ENCODE assay signal across 11 cellular contexts in the genomic region with DNA sequence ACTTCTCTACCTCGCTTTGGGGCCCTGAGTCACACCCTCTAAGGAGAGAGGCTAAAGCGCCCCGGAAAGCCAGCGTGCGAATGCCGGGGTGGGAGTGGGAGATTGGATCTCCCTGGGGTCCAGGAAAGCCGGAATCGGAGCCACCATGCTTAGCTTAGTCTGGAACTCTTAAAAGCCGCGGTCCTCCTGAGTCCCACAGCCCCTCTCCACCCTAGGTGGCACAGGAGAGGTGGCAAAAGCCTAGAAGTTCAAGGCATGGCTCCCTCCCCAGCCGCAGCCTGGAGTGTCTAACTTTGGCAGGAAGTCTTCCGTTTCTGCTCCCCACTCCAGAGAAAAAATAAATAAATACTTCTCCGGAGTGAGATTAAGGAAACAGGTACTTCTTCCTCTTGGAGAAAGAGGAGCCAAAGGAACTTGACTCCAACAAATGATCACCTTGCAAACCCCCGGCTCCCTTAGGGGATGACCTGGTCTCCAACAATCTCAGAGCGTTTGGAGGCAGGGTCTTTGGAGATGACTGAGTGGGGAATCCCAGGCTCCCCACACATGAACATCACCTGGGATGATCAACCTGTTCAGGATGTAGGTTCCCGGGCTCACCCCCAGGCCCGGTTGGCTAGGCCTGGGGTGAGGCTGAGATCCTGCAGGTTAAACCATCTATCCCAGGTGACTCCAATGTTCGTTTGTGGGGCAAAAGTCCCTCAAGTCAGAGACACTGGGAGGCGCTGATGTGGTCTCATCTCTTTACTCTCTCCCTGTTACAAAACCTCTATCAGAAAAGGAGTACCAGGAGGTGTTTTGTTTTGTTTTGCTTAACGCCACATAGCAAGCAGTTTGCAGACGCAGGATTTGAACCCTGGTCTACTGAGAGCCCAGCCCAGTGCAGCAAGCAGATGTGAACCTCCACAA. TPM values are rescaled to one million over a fixed set of nuclear protein-coding genes. Genes with fewer than 3 reads are reported as not detected.
DNase-seq lines count a peak whose midpoint lies in the region; ATAC-seq and TF ChIP-seq lines count a peak whose summit lies in the region.
"Had no signal": no experiment of that assay in that cellular context is flagged by ENCODE, and none has a peak within 500 bp of the region (broad histone marks: within the 10 kb centered on the region; RNA-seq: fewer than 3 reads in every experiment).

No MANE protein-coding gene starts in this region.

- H3K4me3 ChIP-seq in DOHH2 (ENCODE audit: low read length): peak overlapping the region; percentile 94
- H3K4me3 ChIP-seq in HUES64 (ENCODE audit: low read length): peak overlapping the region; percentile 54; the same call in 1 of the 2 replicates
- H3K4me3 ChIP-seq in epithelial cell of proximal tubule (ENCODE audit: low read depth, low read length): peak overlapping the region; percentile 68
- H3K4me3 ChIP-seq in prostate gland: peak overlapping the region; percentile 29 to 38

- WGBS in HUES64: 78% methylated on average over 19 of the region's 21 CpGs
- 55% methylated on average over 21 of the region's 21 CpGs for WGBS in prostate gland

- H3K4me1 Mint-ChIP-seq in endothelial cell (ENCODE audit: unreplicated experiment): no peaks in the 10 kb centered on the region

- H3F3A ChIP-seq in DOHH2 (ENCODE audit: control insufficient read depth, insufficient read depth): peaks cover 29% of the 10 kb centered on the region

- no peaks in the 10 kb centered on the region for H3K9me3 ChIP-seq in DOHH2 (ENCODE audit: control insufficient read depth, insufficient read depth, low read length)
- no peaks in the 10 kb centered on the region for H3K9me3 ChIP-seq in HUES64 (ENCODE audit: insufficient read depth, low read depth, low read length)
- H3K9me3 ChIP-seq in prostate gland: no peaks in the 10 kb centered on the region
- H3K9me3 ChIP-seq: pancreas had no signal

- no peak overlapping the region for H3K27ac Mint-ChIP-seq in endothelial cell (ENCODE audit: unreplicated experiment)

- no peaks in the 10 kb centered on the region for H3K27me3 ChIP-seq in DOHH2 (ENCODE audit: control insufficient read depth, low read length)
- H3K27me3 ChIP-seq in HUES64 (ENCODE audit: insufficient read depth, low read length): peaks cover 43% of the 10 kb centered on the region
- H3K27me3 ChIP-seq in prostate gland (replicated peaks; ENCODE audit: insufficient read depth): no peaks in the 10 kb centered on the region
- H3K27me3 ChIP-seq: pancreas had no signal

- peaks cover 14% of the 10 kb centered on the region for H3K27me3 Mint-ChIP-seq in endothelial cell (ENCODE audit: unreplicated experiment)

- no peak for DNase-seq in epithelial cell of proximal tubule (ENCODE audit: low read depth)
- DNase-seq in prostate gland (ENCODE audit: low spot score): no peak
- no peak for DNase-seq in endothelial cell (ENCODE audit: low spot score)
- DNase-seq in NCI-H1105 treated with DMSO at 0.1 percent for 48 hours (lab: John Stamatoyannopoulos, UW): no peak
- DNase-seq: activated CD8-positive, alpha-beta memory T cell treated with anti-CD3 and anti-CD28 coated beads, Interleukin-2, amount 50 U/mL, for 48 hours; erythroblast had no signal

- H3K9me2 ChIP-seq in DOHH2 (replicated peaks; ENCODE audit: control insufficient read depth, low read length): no peaks in the 10 kb centered on the region

- H3K36me3 Mint-ChIP-seq in endothelial cell (ENCODE audit: low read depth, unreplicated experiment): no peaks in the 10 kb centered on the region

- no peak overlapping the region for H3K4me3 Mint-ChIP-seq in endothelial cell (ENCODE audit: unreplicated experiment)

- no peaks in the 10 kb centered on the region for H3K9me3 Mint-ChIP-seq in endothelial cell (ENCODE audit: unreplicated experiment)

- TF ChIP-seq CTCF in DOHH2 (IDR thresholded peaks at IDR 0.05; ENCODE audit: low read depth, low read length, poor library complexity, severe bottlenecking) (peak; percentile 45), epithelial cell of proximal tubule (conservative IDR thresholded peaks at IDR 0.05; ENCODE audit: low read depth, low read length) (no peak), prostate gland (IDR thresholded peaks at IDR 0.05) (no peak), endothelial cell (IDR thresholded peaks at IDR 0.05; ENCODE audit: unreplicated experiment) (no peak)

- ATAC-seq in HG02759 (IDR thresholded peaks at IDR 0.05; ENCODE audit: unreplicated experiment) (no peak), HG03439 (IDR thresholded peaks at IDR 0.05; ENCODE audit: unreplicated experiment) (no peak)

- H3K36me3 ChIP-seq in DOHH2 (ENCODE audit: control insufficient read depth, low read length) (peaks cover 73% of the 10 kb centered on the region), HUES64 (ENCODE audit: insufficient read depth, low read length) (no peaks in the 10 kb centered on the region), prostate gland (no peaks in the 10 kb centered on the region)
- H3K36me3 ChIP-seq: pancreas had no signal

- intact Hi-C loops in prostate gland (cut with DNase I): loop anchor here (5.0 kb wide), 1 partner anchor 53 kb away; no protein-coding TSS in a partner anchor

- H4K20me1 ChIP-seq in DOHH2 (ENCODE audit: control insufficient read depth, insufficient read depth, low read depth, low read length): no peaks in the 10 kb centered on the region

- peaks cover 78% of the 10 kb centered on the region for H3K79me2 ChIP-seq in DOHH2 (ENCODE audit: control insufficient read depth, low read length)

- H3K4me2 ChIP-seq in DOHH2 (ENCODE audit: low read length): peak overlapping the region; percentile 88

- no peak overlapping the region for H3K9ac ChIP-seq in HUES64 (ENCODE audit: low read depth, low read length)

- H3K27ac ChIP-seq in DOHH2 (ENCODE audit: low read depth, low read length) (peak overlapping the region; percentile 86), HUES64 (ENCODE audit: low read depth, low read length) (no peak overlapping the region), prostate gland (peak overlapping the region in 1 of 2 donors; percentile 8)

- H3K4me1 ChIP-seq in DOHH2 (ENCODE audit: control insufficient read depth, low read length) (peaks cover 93% of the 10 kb centered on the region), HUES64 (ENCODE audit: insufficient read depth, low read length) (0 out of 2 replicates have a peak, but pooled peaks cover 7% of the 10 kb centered on the region), prostate gland (replicated peaks) (no peaks in the 10 kb centered on the region)

- TF ChIP-seq POLR2A in prostate gland (IDR thresholded peaks at IDR 0.05): no peak

RNA-seq across cellular contexts. Expression of gene CIITA, which starts 2.9 kb away (rescaled TPM):
- not detected for polyA plus RNA-seq in HUES64 (2013, experiment 1 of 2)
- polyA plus RNA-seq in HUES64 (2013, experiment 2 of 2): 0.13 TPM
- total RNA-seq in epithelial cell of proximal tubule: 0.14 TPM in 1 of 2 replicates, not detected in the other
- total RNA-seq in prostate gland: 10 to 100 TPM; 11.7 to 16.0 TPM
- total RNA-seq in endothelial cell (ENCODE audit: unreplicated experiment): 0.13 TPM

Comparison
In these comparisons a context has a peak if more than half of its experiments do, and no peak if none do; other contexts are left out.
1. H3K4me3 ChIP-seq: peak in every context shown above with its lines; median percentile 94 in DOHH2; 68 in epithelial cell of proximal tubule; 54 in HUES64; 34 in prostate gland.
2. RNA of gene CIITA, which starts 2.9 kb away (total RNA-seq): 11.7 to 16.0 TPM in prostate gland; 0.13 TPM in endothelial cell (single experiment) and 0.14 TPM in epithelial cell of proximal tubule; every median in the first group is over 10 times any median in the second.